ENCODE assay signal across 1 cellular context in genomic region chr5:59139695-59140094, GRCh38.
TF ChIP-seq lines count a peak whose summit lies in the region.

No MANE protein-coding gene starts in this region.

TF ChIP-seq in GM12878, 131 proteins besides CTCF, POLR2A, EP300 and RAD21 (continued from another document):
- TF ChIP-seq KAT2A (conservative IDR thresholded peaks at IDR 0.05; ENCODE audit: control insufficient read depth, low read depth, low read length) (no peak), MAX (IDR thresholded peaks at IDR 0.05; ENCODE audit: low read depth, low read length) (no peak), SMC3 (IDR thresholded peaks at IDR 0.05; ENCODE audit: borderline replicate concordance, low read length) (no peak), PBX3 (IDR thresholded peaks at IDR 0.05; ENCODE audit: insufficient replicate concordance, low read depth, low read length) (no peak), FOXK2 (IDR thresholded peaks at IDR 0.05) (no peak)
